In genomic region chr12:6278439-6279255, GRCh38 we compare ENCODE assay signal across 8 cellular contexts. TPM values are rescaled to one million over a fixed set of nuclear protein-coding genes. Genes with fewer than 3 reads are reported as not detected.
DNase-seq lines count a peak whose midpoint lies in the region; ATAC-seq and TF ChIP-seq lines count a peak whose summit lies in the region.

No MANE protein-coding gene starts in this region.

- peak; percentile 80 for TF ChIP-seq EP300 in transverse colon (IDR thresholded peaks at IDR 0.05; ENCODE audit: low read depth)

- H3K27me3 ChIP-seq in heart left ventricle (no peaks in the 10 kb centered on the region), transverse colon (no peaks in the 10 kb centered on the region)

- H3K9me3 ChIP-seq in heart left ventricle (no peaks in the 10 kb centered on the region), transverse colon (no peaks in the 10 kb centered on the region)

- H3K4me3 ChIP-seq in heart left ventricle (peak overlapping the region; percentile 17 to 70 (median 59)), transverse colon (peak overlapping the region; percentile 36 to 52 (median 42))

- H3K27ac ChIP-seq in heart left ventricle (peak overlapping the region; percentile 11 to 92 (median 84)), transverse colon (peak overlapping the region; percentile 91 to 95 (median 92))

- H3K36me3 ChIP-seq in heart left ventricle (no peaks in the 10 kb centered on the region), transverse colon (no peaks in the 10 kb centered on the region)

- peaks cover 54% of the 10 kb centered on the region for H3K27me3 Mint-ChIP-seq in activated naive CD8-positive, alpha-beta T cell treated with anti-CD3 and anti-CD28 coated beads, Interleukin-2, amount 50 U/mL, for 24 hours

- 8 to 21% (median 10%) methylated on average over 28 to 88 of the region's 88 CpGs for WGBS in heart left ventricle, 4 donors
- WGBS in transverse colon (ENCODE audit: low coverage in 1 of 2), 2 donors, result 5 to 18% methylated on average over 16 to 28 of the region's 88 CpGs

- no peaks in the 10 kb centered on the region for H3K36me3 Mint-ChIP-seq in activated naive CD8-positive, alpha-beta T cell treated with anti-CD3 and anti-CD28 coated beads, Interleukin-2, amount 50 U/mL, for 24 hours (ENCODE audit: low read depth)

- H3K27ac Mint-ChIP-seq in activated naive CD8-positive, alpha-beta T cell treated with anti-CD3 and anti-CD28 coated beads, Interleukin-2, amount 50 U/mL, for 24 hours, result peak overlapping the region; percentile 68

- intact Hi-C loops in heart left ventricle (cut with DNase I), result loop anchor here (1.0 to 5.0 kb wide), 11 partner anchors 46 to 216 kb away; no protein-coding TSS in a partner anchor
- intact Hi-C loops in transverse colon (cut with DNase I; ENCODE audit: low total_unique reads), result no loop called here

- H3K9me3 Mint-ChIP-seq in activated naive CD8-positive, alpha-beta T cell treated with anti-CD3 and anti-CD28 coated beads, Interleukin-2, amount 50 U/mL, for 24 hours, result no peaks in the 10 kb centered on the region

- TF ChIP-seq CTCF in heart left ventricle (IDR thresholded peaks at IDR 0.05), result peak; percentile 56 to 99 (median 92)
- peak; percentile 60 to 95 (median 84) for TF ChIP-seq CTCF in transverse colon (IDR thresholded peaks at IDR 0.05)

- H3K4me3 Mint-ChIP-seq in activated naive CD8-positive, alpha-beta T cell treated with anti-CD3 and anti-CD28 coated beads, Interleukin-2, amount 50 U/mL, for 24 hours, result peak overlapping the region; percentile 75

- ATAC-seq in GM21526 (IDR thresholded peaks at IDR 0.05; ENCODE audit: low FRiP score, unreplicated experiment) (peak; percentile 66), heart left ventricle (peak; percentile 76 to 94 (median 90))
- ATAC-seq in activated naive CD8-positive, alpha-beta T cell treated with anti-CD3 and anti-CD28 coated beads, Interleukin-2, amount 50 U/mL, for 24 hours, result peak; percentile 88

- in situ Hi-C loops in KBM-7 (cut with MboI; ENCODE audit: low pct_unique_long_range_greater_than_20kb, low sequenced_read_pairs), result no loop called here
- in situ Hi-C loops in transverse colon (cut with MboI; ENCODE audit: low pct_ligation_motif_present in 1 of 4, low pct_unique_long_range_greater_than_20kb in 1 of 4, low sequenced_read_pairs in 3 of 4), result loop anchor here in 2 of 4 donors (5.0 kb wide), 2 partner anchors 76 to 81 kb away; partner anchors contain the start of gene CD9 (in 1 of the 2)

- DNase-seq in DMS153 treated with DMSO at 0.1 percent for 48 hours (lab: John Stamatoyannopoulos, UW; ENCODE audit: unreplicated experiment) (peak; percentile 44), KBM-7 (peak; percentile 72), SW480 (ENCODE audit: low spot score) (peak; percentile 97), heart left ventricle (peak; percentile 87 to 92 (median 89)), pons (ENCODE audit: low spot score) (peak; percentile 68), transverse colon (peak; percentile 94)
- DNase-seq in activated naive CD8-positive, alpha-beta T cell treated with anti-CD3 and anti-CD28 coated beads, Interleukin-2, amount 50 U/mL, for 24 hours, result peak; percentile 89

- TF ChIP-seq POLR2A in heart left ventricle (IDR thresholded peaks at IDR 0.05) (peak in 1 of 2 donors; percentile 37), transverse colon (IDR thresholded peaks at IDR 0.05) (peak; percentile 70)

- peaks cover 10% of the 10 kb centered on the region for H3K4me1 Mint-ChIP-seq in activated naive CD8-positive, alpha-beta T cell treated with anti-CD3 and anti-CD28 coated beads, Interleukin-2, amount 50 U/mL, for 24 hours

- peaks cover 0 to 41% (median 32%) of the 10 kb centered on the region in 12 donors for H3K4me1 ChIP-seq in heart left ventricle
- H3K4me1 ChIP-seq in transverse colon, result peaks cover 26 to 35% (median 31%) of the 10 kb centered on the region in 4 donors

RNA-seq across cellular contexts. Expression of gene PLEKHG6, which starts 31.8 kb away (rescaled TPM):
- 1 to 10 TPM in 1 of 9 donors, under 1 TPM in 2, not detected in 6; 0.16 to 2.8 (median 0.43) TPM for total RNA-seq in heart left ventricle
- under 1 TPM; 0.11 to 0.33 TPM for polyA plus RNA-seq in heart left ventricle
- 100 to 1,000 TPM; 142 to 373 (median 198) TPM for total RNA-seq in transverse colon

Comparison
In these comparisons a context has a peak if more than half of its experiments do, and no peak if none do; other contexts are left out.
1. Peak in every context shown above with its lines: DNase-seq, ATAC-seq, H3K4me3 ChIP-seq and H3K27ac ChIP-seq.
2. DNase-seq: peak in every context shown above with its lines; median percentile 97 in SW480; 94 in transverse colon; 89 in activated naive CD8-positive, alpha-beta T cell treated with anti-CD3 and anti-CD28 coated beads, Interleukin-2, amount 50 U/mL, for 24 hours; 89 in heart left ventricle; 72 in KBM-7; 68 in pons; 44 in DMS153 treated with DMSO at 0.1 percent for 48 hours.
3. RNA of gene PLEKHG6, which starts 31.8 kb away (total RNA-seq): 142 to 373 TPM in transverse colon; 0.16 to 2.8 TPM in heart left ventricle; every median in the first group is over 10 times any median in the second.